ENCODE assay signal across 1 cellular context in the genomic region with DNA sequence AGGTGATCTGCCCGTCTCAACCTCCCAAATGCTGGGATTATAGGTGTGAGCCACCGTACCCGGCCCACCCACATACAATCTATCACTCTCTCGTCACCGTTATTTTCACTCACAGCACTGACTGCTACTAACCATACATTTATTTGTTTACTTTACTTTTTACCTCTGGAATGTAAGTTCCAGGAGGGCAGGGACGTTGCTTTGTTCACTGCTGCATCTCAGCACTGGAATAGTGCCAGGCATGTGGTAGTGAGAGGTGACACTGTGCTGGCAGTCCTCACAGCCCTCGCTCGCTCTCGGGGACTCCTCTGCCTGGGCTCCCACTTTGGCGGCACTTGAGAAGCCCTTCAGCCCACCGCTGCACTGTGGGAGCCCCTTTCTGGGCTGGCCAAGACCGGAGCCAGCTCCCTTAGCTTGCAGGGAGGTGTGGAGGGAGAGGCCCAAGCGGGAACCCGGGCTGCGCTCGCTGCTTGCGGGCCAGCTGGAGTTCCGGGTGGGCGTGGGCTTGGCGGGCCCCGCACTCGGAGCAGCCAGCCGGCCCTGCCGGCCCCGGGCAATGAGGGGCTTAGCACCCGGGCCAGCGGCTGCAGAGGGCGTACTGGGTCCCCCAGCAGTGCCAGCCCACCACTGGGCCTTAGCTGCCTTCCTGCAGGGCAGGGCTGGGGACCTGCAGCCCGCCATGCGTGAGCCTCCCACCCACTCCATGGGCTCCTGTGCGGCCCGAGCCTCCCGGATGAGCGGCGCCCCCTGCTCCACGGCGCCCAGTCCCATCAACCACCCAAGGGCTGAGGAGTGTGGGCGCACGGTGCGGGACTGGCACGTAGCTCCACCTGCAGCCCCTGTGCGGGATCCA. TPM values are rescaled to one million over a fixed set of nuclear protein-coding genes. Genes with fewer than 3 reads are reported as not detected.
"Had no signal": no experiment of that assay in that cellular context is flagged by ENCODE, and none has a peak within 500 bp of the region (broad histone marks: within the 10 kb centered on the region; RNA-seq: fewer than 3 reads in every experiment).

No MANE protein-coding gene starts in this region.

RNA-seq across cellular contexts. Expression of a gene that starts 20.8 kb away (rescaled TPM):
- polyA plus RNA-seq: naive thymus-derived CD4-positive, alpha-beta T cell had no signal
